ENCODE assay signal across 28 cellular contexts in the genomic region with DNA sequence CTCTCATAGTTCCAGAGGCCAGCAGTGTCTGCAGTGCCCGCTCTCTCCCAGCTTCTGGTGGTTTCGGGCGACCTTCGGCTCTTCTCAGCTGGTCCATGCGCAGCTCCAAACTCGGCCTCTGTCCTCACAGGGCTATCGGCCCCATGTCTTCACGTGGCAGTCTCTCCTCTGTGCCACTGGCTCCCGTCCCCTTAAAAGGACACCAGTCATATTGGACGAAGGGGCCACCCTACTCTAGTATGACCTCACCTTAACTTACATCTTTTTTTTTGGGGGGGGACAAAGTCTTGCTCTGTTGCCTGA. TPM values are rescaled to one million over a fixed set of nuclear protein-coding genes. Genes with fewer than 3 reads are reported as not detected.
"Had no signal": no experiment of that assay in that cellular context is flagged by ENCODE, and none has a peak within 500 bp of the region (broad histone marks: within the 10 kb centered on the region; RNA-seq: fewer than 3 reads in every experiment).

No MANE protein-coding gene starts in this region.

- H3K27ac Mint-ChIP-seq: activated CD4-positive, alpha-beta memory T cell treated with anti-CD3 and anti-CD28 coated beads for 36 hours; activated CD4-positive, alpha-beta T cell treated with anti-CD3 and anti-CD28 coated beads, Interleukin-2, amount 10 ng/mL, durations not matched to agents 7 days and 5 days; activated naive CD8-positive, alpha-beta T cell treated with anti-CD3 and anti-CD28 coated beads, Interleukin-2, amount 10 ng/mL, durations not matched to agents 7 days and 5 days; activated T-helper 17 cell treated with anti-CD3 and anti-CD28 coated beads, Interleukin-2, amount 50 U/mL, for 72 hours; T-cell had no signal

- H3K27me3 Mint-ChIP-seq: activated CD4-positive, alpha-beta memory T cell treated with anti-CD3 and anti-CD28 coated beads for 36 hours; activated CD4-positive, alpha-beta T cell treated with anti-CD3 and anti-CD28 coated beads, Interleukin-2, amount 10 ng/mL, durations not matched to agents 7 days and 5 days; activated naive CD8-positive, alpha-beta T cell treated with anti-CD3 and anti-CD28 coated beads, Interleukin-2, amount 10 ng/mL, durations not matched to agents 7 days and 5 days; activated T-helper 17 cell treated with anti-CD3 and anti-CD28 coated beads, Interleukin-2, amount 50 U/mL, for 72 hours; T-cell had no signal

- H3K27me3 ChIP-seq: adrenal gland had no signal

- H3K4me1 Mint-ChIP-seq: activated CD4-positive, alpha-beta T cell treated with anti-CD3 and anti-CD28 coated beads, Interleukin-2, amount 10 ng/mL, durations not matched to agents 7 days and 5 days; activated T-helper 17 cell treated with anti-CD3 and anti-CD28 coated beads, Interleukin-2, amount 50 U/mL, for 72 hours had no signal

- H3K9me3 ChIP-seq: adrenal gland had no signal

- FAIRE-seq: TTC549 had no signal

- ATAC-seq: activated T-helper 17 cell treated with anti-CD3 and anti-CD28 coated beads, Interleukin-2, amount 50 U/mL, for 72 hours; T-cell had no signal

- H3K4me3 Mint-ChIP-seq: activated CD4-positive, alpha-beta memory T cell treated with anti-CD3 and anti-CD28 coated beads for 36 hours; activated CD4-positive, alpha-beta T cell treated with anti-CD3 and anti-CD28 coated beads, Interleukin-2, amount 10 ng/mL, durations not matched to agents 7 days and 5 days; activated naive CD8-positive, alpha-beta T cell treated with anti-CD3 and anti-CD28 coated beads, Interleukin-2, amount 10 ng/mL, durations not matched to agents 7 days and 5 days; activated T-helper 17 cell treated with anti-CD3 and anti-CD28 coated beads, Interleukin-2, amount 50 U/mL, for 72 hours; T-cell had no signal

- H3K4me3 ChIP-seq: adrenal gland, SK-N-MC had no signal

- H3K27ac ChIP-seq: adrenal gland had no signal

- DNase-seq: activated CD4-positive, alpha-beta memory T cell treated with anti-CD3 and anti-CD28 coated beads for 36 hours; activated CD4-positive, alpha-beta T cell treated with anti-CD3 and anti-CD28 coated beads, Interleukin-2, amount 10 ng/mL, durations not matched to agents 7 days and 5 days; activated CD4-positive, CD25-positive, alpha-beta regulatory T cell; activated CD8-positive, alpha-beta memory T cell treated with anti-CD3 and anti-CD28 coated beads for 24 hours; activated naive CD4-positive, alpha-beta T cell treated with anti-CD3 and anti-CD28 coated beads, Interleukin-2, amount 50 U/mL, for 16 hours; activated naive CD8-positive, alpha-beta T cell treated with anti-CD3 and anti-CD28 coated beads, Interleukin-2, amount 10 ng/mL, durations not matched to agents 7 days and 5 days; activated T-cell treated with anti-CD3 and anti-CD28 coated beads, Interleukin-2, amount 50 U/mL, for 48 hours; adrenal gland; anterior cingulate cortex; NCI-H1092; NCI-H1417; NCI-H1694; NCI-H2029; NCI-H2107; NCI-H2171 treated with DMSO at 0.1 percent for 48 hours; NCI-H226; NCI-H526 treated with DMSO at 0.1 percent for 48 hours; T-cell; T-helper 2 cell; T1000 had no signal

- H3K9me3 Mint-ChIP-seq: activated CD4-positive, alpha-beta memory T cell treated with anti-CD3 and anti-CD28 coated beads for 36 hours; activated CD4-positive, alpha-beta T cell treated with anti-CD3 and anti-CD28 coated beads, Interleukin-2, amount 10 ng/mL, durations not matched to agents 7 days and 5 days; activated naive CD8-positive, alpha-beta T cell treated with anti-CD3 and anti-CD28 coated beads, Interleukin-2, amount 10 ng/mL, durations not matched to agents 7 days and 5 days; activated T-helper 17 cell treated with anti-CD3 and anti-CD28 coated beads, Interleukin-2, amount 50 U/mL, for 72 hours; T-cell had no signal

RNA-seq across cellular contexts. Expression of gene FGF19, which starts 42.5 kb away (rescaled TPM):
- total RNA-seq: activated CD4-positive, alpha-beta memory T cell treated with anti-CD3 and anti-CD28 coated beads for 36 hours; activated CD4-positive, alpha-beta T cell treated with anti-CD3 and anti-CD28 coated beads, Interleukin-2, amount 10 ng/mL, durations not matched to agents 7 days and 5 days; activated naive CD8-positive, alpha-beta T cell treated with anti-CD3 and anti-CD28 coated beads, Interleukin-2, amount 10 ng/mL, durations not matched to agents 7 days and 5 days; activated T-helper 17 cell treated with anti-CD3 and anti-CD28 coated beads, Interleukin-2, amount 50 U/mL, for 72 hours; adrenal gland; cardiac septum; M059J; OCI-LY7; Right ventricle myocardium inferior; RPMI7951 had no signal
- polyA plus RNA-seq: adrenal gland had no signal
